ENCODE assay signal across 8 cellular contexts in genomic region chr11:117426297-117426685, GRCh38.
DNase-seq lines count a peak whose midpoint lies in the region; ATAC-seq, FAIRE-seq and TF ChIP-seq lines count a peak whose summit lies in the region.

No MANE protein-coding gene starts in this region.

- peak; percentile 93 to 99 (median 97) for TF ChIP-seq CTCF in H1 (IDR thresholded peaks at IDR 0.05; ENCODE audit: control extremely low read depth in 1 of 3, insufficient read depth in 1 of 3, low read depth in 1 of 3, low read length in 3 of 3)

- H2BK120ac ChIP-seq in H1 (replicated peaks; ENCODE audit: low read depth, low read length), result no peak overlapping the region
- H2BK120ac ChIP-seq in mesendoderm (ENCODE audit: low read depth, low read length), result no peak overlapping the region

- H3K14ac ChIP-seq in H1 (ENCODE audit: insufficient read length), result no peak overlapping the region

- TF ChIP-seq EP300 in H1 (IDR thresholded peaks at IDR 0.05; ENCODE audit: borderline replicate concordance in 1 of 2, low read depth in 2 of 2, low read length in 2 of 2), result no peak

- DNase-seq in ACHN (peak; percentile 52), GM18507 (ENCODE audit: extremely low spot score, insufficient read length, low read depth) (peak; percentile 70), NCI-H510A treated with DMSO at 0.1 percent for 48 hours (lab: John Stamatoyannopoulos, UW) (peak; percentile 50), H1 (ENCODE audit: low read depth in 1 of 2, low spot score in 2 of 2) (peak; percentile 57 to 99), mesendoderm (peak; percentile 88)
- DNase-seq in activated CD8-positive, alpha-beta memory T cell treated with anti-CD3 and anti-CD28 coated beads for 24 hours, result peak; percentile 90
- DNase-seq in stimulated activated CD8-positive, alpha-beta memory T cell treated with anti-CD3 and anti-CD28 coated beads, Interleukin-15, amount 100 ng/mL, for 48 hours (ENCODE audit: low read depth in 2 of 2), result peak; percentile 44 to 46

- no peak for ATAC-seq in GM18517 (IDR thresholded peaks at IDR 0.05; ENCODE audit: unreplicated experiment)

- no peak overlapping the region for H2AFZ ChIP-seq in H1 (ENCODE audit: low read length)

- CTCF ChIA-PET in H1 (lab: Charles Lee; ENCODE audit: partially characterized antibody), result interaction anchor here (0.7 to 10.9 kb wide), 111 partner anchors 9 to 651 kb away, joined by 3 to 142 read pairs (median 5); partner anchors contain the start of genes CEP164, FXYD2 and TMPRSS4

- H3K23ac ChIP-seq in H1 (ENCODE audit: insufficient read length) (no peak overlapping the region), mesendoderm (ENCODE audit: low read length) (no peak overlapping the region)

- H3K4me3 ChIP-seq in H1 (ENCODE audit: extremely low read depth in 1 of 4, insufficient read depth in 2 of 4, low read depth in 3 of 4, low read length in 4 of 4), result no peak overlapping the region; a peak in 2 of 8 replicates
- H3K4me3 ChIP-seq in mesendoderm (ENCODE audit: low read length), result no peak overlapping the region

- H4K5ac ChIP-seq in H1 (ENCODE audit: insufficient read length, low read depth, low read length) (no peak overlapping the region), mesendoderm (ENCODE audit: low read length) (no peak overlapping the region)

- H3K4ac ChIP-seq in H1 (replicated peaks; ENCODE audit: insufficient read length, low read depth, low read length), result no peak overlapping the region
- no peak overlapping the region for H3K4ac ChIP-seq in mesendoderm (ENCODE audit: low read depth, low read length)

- peak overlapping the region; percentile 61; the same call in 1 of the 2 replicates for H2BK20ac ChIP-seq in H1 (ENCODE audit: low read length)

- H2AK5ac ChIP-seq in H1 (ENCODE audit: low read depth, low read length) (no peak overlapping the region), mesendoderm (ENCODE audit: low read length) (peak overlapping the region; percentile 43)

- H3K9ac ChIP-seq in H1 (replicated peaks in 1 of 4; ENCODE audit: extremely low read depth in 1 of 4, low read depth in 3 of 4, low read length in 3 of 4), result no peak overlapping the region
- H3K9ac ChIP-seq in mesendoderm (ENCODE audit: low read length), result no peak overlapping the region

- no peaks in the 10 kb centered on the region for H3K79me2 ChIP-seq in H1 (ENCODE audit: control insufficient read depth in 1 of 2, insufficient read depth in 2 of 2, low read length in 2 of 2)
- H3K79me2 ChIP-seq in mesendoderm (ENCODE audit: control insufficient read depth, insufficient read depth, low read length), result no peaks in the 10 kb centered on the region

- H3K79me1 ChIP-seq in H1 (ENCODE audit: low read depth, low read length) (no peaks in the 10 kb centered on the region), mesendoderm (ENCODE audit: low read length) (no peaks in the 10 kb centered on the region)

- no peak for TF ChIP-seq POLR2A in H1 (IDR thresholded peaks at IDR 0.05; ENCODE audit: control extremely low read depth in 1 of 2, low read depth in 2 of 2, low read length in 2 of 2)

- H2BK5ac ChIP-seq in H1 (ENCODE audit: low read depth, low read length) (no peak overlapping the region), mesendoderm (ENCODE audit: low read length) (no peak overlapping the region)

- H2BK15ac ChIP-seq in H1 (ENCODE audit: low read length), result no peak overlapping the region
- H2BK15ac ChIP-seq in mesendoderm (replicated peaks; ENCODE audit: low read depth), result no peak overlapping the region

- H3K4me2 ChIP-seq in H1 (ENCODE audit: insufficient read depth in 1 of 2, low read depth in 2 of 2, low read length in 2 of 2) (peak overlapping the region in 1 of 2 experiments; percentile 47; a peak in 1 of 4 replicates), mesendoderm (ENCODE audit: low read length) (no peak overlapping the region)

- TF ChIP-seq RAD21 in H1 (IDR thresholded peaks at IDR 0.05 in 1 of 2, conservative IDR thresholded peaks at IDR 0.05 in 1 of 2; ENCODE audit: low read depth in 2 of 2, low read length in 2 of 2), result peak; percentile 96 to 98

- no peaks in the 10 kb centered on the region for H4K20me1 ChIP-seq in H1 (replicated peaks in 1 of 2; ENCODE audit: control insufficient read depth in 1 of 2, insufficient read depth in 2 of 2, low read length in 2 of 2)

- H4K91ac ChIP-seq in H1 (replicated peaks; ENCODE audit: insufficient read length, low read length), result no peak overlapping the region

- no peaks in the 10 kb centered on the region for H3K9me3 ChIP-seq in H1 (ENCODE audit: insufficient read depth in 2 of 2, low read depth in 1 of 2, low read length in 1 of 2)

- no peaks in the 10 kb centered on the region for H3K23me2 ChIP-seq in H1 (ENCODE audit: low read depth, low read length)

- H3K4me1 ChIP-seq in H1 (replicated peaks in 1 of 4; ENCODE audit: control insufficient read depth in 3 of 4, insufficient read depth in 4 of 4, low read length in 3 of 4) (peaks cover 0 to 7% (median 4%) of the 10 kb centered on the region in 4 experiments; a peak in 6 of 7 replicates), mesendoderm (ENCODE audit: control insufficient read depth, low read depth, low read length) (peaks cover 4% of the 10 kb centered on the region)

- POLR2A ChIA-PET in H1 (lab: Charles Lee; ENCODE audit: partially characterized antibody), result interaction anchor here (0.6 to 1.8 kb wide), 2 partner anchors 11 to 383 kb away, joined by 3 to 4 read pairs; no protein-coding TSS in a partner anchor

- in situ Hi-C loops in ACHN (cut with HindIII; ENCODE audit: low pct_ligation_motif_present, low pct_unique_long_range_greater_than_20kb, low sequenced_read_pairs), result loop anchor here (25.0 kb wide), 1 partner anchor 386 kb away; the partner anchor contains the start of gene FXYD2

- H3K27ac ChIP-seq in H1 (ENCODE audit: low read depth, low read length) (no peak overlapping the region), mesendoderm (ENCODE audit: low read depth, low read length) (no peak overlapping the region)

- H3K56ac ChIP-seq in H1 (replicated peaks; ENCODE audit: insufficient read length, low read depth, low read length) (no peak overlapping the region), mesendoderm (ENCODE audit: low read length) (no peak overlapping the region)

- H3K36me3 ChIP-seq in H1 (ENCODE audit: control insufficient read depth in 2 of 4, insufficient read depth in 4 of 4, low read length in 3 of 4) (no peaks in the 10 kb centered on the region), mesendoderm (ENCODE audit: control insufficient read depth, insufficient read depth, low read length) (no peaks in the 10 kb centered on the region)

- H4K8ac ChIP-seq in H1 (ENCODE audit: extremely low read depth, insufficient read depth, low read length), result no peak overlapping the region
- no peak overlapping the region for H4K8ac ChIP-seq in mesendoderm (ENCODE audit: low read depth, low read length)

- WGBS in H1 (ENCODE audit: extremely low coverage in 1 of 2, insufficient coverage in 1 of 2, insufficient read length in 1 of 2, insufficient replicate concordance in 2 of 2, low coverage in 1 of 2, low lambda C conversion rate in 2 of 2, missing lambda C conversion rate in 1 of 2), 2 experiments, result 21% methylated on average over 17 of the region's 17 CpGs; no CpG with 5 or more reads in 1 of the 2 experiments
- no CpG with 5 or more reads among the region's 17 CpGs for WGBS in mesendoderm (ENCODE audit: extremely low coverage, insufficient coverage, low lambda C conversion rate)

- peak; percentile 84 for FAIRE-seq in GM18507 (lab: Jason Lieb, UNC)
- peak; percentile 95 for FAIRE-seq in H1 (lab: Jason Lieb, UNC)

- H3K27me3 ChIP-seq in H1 (replicated peaks in 1 of 4; ENCODE audit: control insufficient read depth in 3 of 4, extremely low read depth in 1 of 4, insufficient read depth in 3 of 4, low read length in 3 of 4), result no peaks in the 10 kb centered on the region; a peak in 1 of 7 replicates
- no peaks in the 10 kb centered on the region for H3K27me3 ChIP-seq in mesendoderm (ENCODE audit: insufficient read depth, low read length, poor library complexity)

- H3K18ac ChIP-seq in H1 (ENCODE audit: extremely low read depth, low read length) (no peak overlapping the region; the same call in 1 of the 2 replicates), mesendoderm (ENCODE audit: low read length) (no peak overlapping the region)

- H2BK12ac ChIP-seq in H1 (ENCODE audit: low read depth, low read length), result no peak overlapping the region

TF ChIP-seq in H1, 55 proteins besides CTCF, POLR2A, EP300 and RAD21:
- TF ChIP-seq E2F6 (IDR thresholded peaks at IDR 0.05) (no peak), SIRT6 (IDR thresholded peaks at IDR 0.05; ENCODE audit: low read length) (no peak), YY1 (IDR thresholded peaks at IDR 0.05; ENCODE audit: low read depth, low read length) (0 out of 2 replicates have a peak, but pooled peaks have one; percentile 35), KDM5A (IDR thresholded peaks at IDR 0.05; ENCODE audit: low read length) (peak; percentile 14; the same call in 1 of the 2 replicates), TEAD4 (IDR thresholded peaks at IDR 0.05; ENCODE audit: low read depth, low read length) (peak; percentile 67), SIN3A (conservative IDR thresholded peaks at IDR 0.05 in 1 of 2, IDR thresholded peaks at IDR 0.05 in 1 of 2; ENCODE audit: low read depth in 1 of 2, low read length in 2 of 2) (0 out of 4 replicates have a peak, but pooled peaks have one; percentile 39 to 48), SAP30 (IDR thresholded peaks at IDR 0.05; ENCODE audit: insufficient read depth, insufficient replicate concordance, low read length) (no peak), TBP (IDR thresholded peaks at IDR 0.05; ENCODE audit: low read depth, low read length) (0 out of 2 replicates have a peak, but pooled peaks have one; percentile 19), FOSL1 (IDR thresholded peaks at IDR 0.05; ENCODE audit: insufficient read depth, low read depth, low read length) (no peak), CREB1 (IDR thresholded peaks at IDR 0.05) (peak; percentile 31; the same call in 1 of the 2 replicates)
